In the genomic region with DNA sequence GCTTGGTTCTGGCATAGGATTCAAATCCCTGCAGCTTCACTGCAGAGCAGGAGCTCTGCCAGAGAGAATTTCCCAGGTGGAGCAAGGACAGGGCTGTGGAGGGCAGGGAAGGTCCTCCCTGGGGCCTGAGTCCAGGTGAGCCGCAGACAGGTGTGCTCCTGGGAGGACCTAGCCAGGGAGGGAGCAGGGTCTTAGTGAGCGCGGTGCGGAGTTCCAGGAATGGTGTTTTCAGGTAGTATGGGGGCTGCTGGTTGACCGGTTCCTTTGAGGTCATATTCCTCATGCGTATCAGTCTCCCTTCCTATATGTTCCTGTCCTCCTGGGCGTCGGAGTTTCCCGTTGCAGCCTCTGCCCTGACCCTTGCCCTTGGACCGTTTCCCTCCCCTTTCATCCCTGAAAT, we compare ENCODE assay signal across 17 cellular contexts.
A peak's percentile ranks its signal among the peaks of the same experiment; 100 is the strongest.
DNase-seq lines count a peak whose midpoint lies in the region; ATAC-seq lines count a peak whose summit lies in the region.
"Had no signal": no experiment of that assay in that cellular context is flagged by ENCODE, and none has a peak within 500 bp of the region (broad histone marks: within the 10 kb centered on the region; RNA-seq: fewer than 3 reads in every experiment).

No MANE protein-coding gene starts in this region.

- H3K4me1 ChIP-seq in Karpas-422 (ENCODE audit: low read length): peaks cover 47% of the 10 kb centered on the region
- H3K4me1 ChIP-seq: A549, Caco-2 had no signal

- H3K4me2 ChIP-seq in Karpas-422 (ENCODE audit: low read depth, low read length, poor library complexity, severe bottlenecking): peak overlapping the region; percentile 53
- H3K4me2 ChIP-seq: A549; BLaER1 treated with 17β-estradiol and CSF1 and Interleukin-3, amounts not matched to agents 10 nM and 100 nM had no signal

- no peaks in the 10 kb centered on the region for H3K79me2 ChIP-seq in Karpas-422 (ENCODE audit: low read length)

- H4K20me1 ChIP-seq in Karpas-422 (ENCODE audit: insufficient read depth, low read depth, low read length): no peaks in the 10 kb centered on the region
- H4K20me1 ChIP-seq: BLaER1 treated with 17β-estradiol and CSF1 and Interleukin-3, amounts not matched to agents 10 nM and 100 nM had no signal

- H3K27ac ChIP-seq in Karpas-422 (ENCODE audit: low read length): peak overlapping the region; percentile 85
- H3K27ac ChIP-seq: 22Rv1; A549; BLaER1 treated with 17β-estradiol and CSF1 and Interleukin-3, amounts not matched to agents 10 nM and 100 nM; C4-2B had no signal

- no peaks in the 10 kb centered on the region for H3K36me3 ChIP-seq in Karpas-422 (ENCODE audit: insufficient read depth, low read length)
- H3K36me3 ChIP-seq: BLaER1 treated with 17β-estradiol and CSF1 and Interleukin-3, amounts not matched to agents 10 nM and 100 nM had no signal

- H3K9me2 ChIP-seq in Karpas-422 (replicated peaks; ENCODE audit: insufficient read depth, low read length): no peaks in the 10 kb centered on the region

- ATAC-seq in HG03460 (IDR thresholded peaks at IDR 0.05; ENCODE audit: unreplicated experiment): no peak
- ATAC-seq: A549; CD8-positive, alpha-beta T cell had no signal

- H3K4me3 ChIP-seq in Karpas-422 (ENCODE audit: low read length): peak overlapping the region; percentile 37; the same call in 1 of the 2 replicates
- H3K4me3 ChIP-seq: A549; BLaER1 treated with 17β-estradiol and CSF1 and Interleukin-3, amounts not matched to agents 10 nM and 100 nM had no signal

- DNase-seq in Karpas-422: no peak
- DNase-seq in ecto neural progenitor cell (ENCODE audit: low spot score): peak; percentile 19
- DNase-seq in posterior vena cava (ENCODE audit: low spot score): peak; percentile 30
- no peak for DNase-seq in HT-29 (ENCODE audit: low spot score)
- DNase-seq in HCEC 1CT: no peak
- DNase-seq: AML-193; Caco-2; Calu3; CD4-positive, alpha-beta T cell; DMS79 treated with DMSO at 0.1 percent for 48 hours; GF-D8 had no signal

- H3K9me3 ChIP-seq in Karpas-422 (ENCODE audit: low read length): no peaks in the 10 kb centered on the region; the same call in 1 of the 2 replicates
- H3K9me3 ChIP-seq: A549, Caco-2 had no signal

- intact Hi-C loops in posterior vena cava (cut with DNase I): no loop called here

- no peaks in the 10 kb centered on the region for H3K27me3 ChIP-seq in Karpas-422 (ENCODE audit: low read length)
- H3K27me3 ChIP-seq: BLaER1 treated with 17β-estradiol and CSF1 and Interleukin-3, amounts not matched to agents 10 nM and 100 nM had no signal

- H2AFZ ChIP-seq in Karpas-422 (ENCODE audit: low read length): no peak overlapping the region

- H3K9ac ChIP-seq in Karpas-422 (ENCODE audit: low read length): peak overlapping the region; percentile 44
- H3K9ac ChIP-seq: BLaER1 treated with 17β-estradiol and CSF1 and Interleukin-3, amounts not matched to agents 10 nM and 100 nM had no signal

Comparison
In these comparisons a context has a peak if more than half of its experiments do, and no peak if none do; other contexts are left out.
1. DNase-seq: peak in ecto neural progenitor cell (single experiment) and posterior vena cava (single experiment); none in Karpas-422 (single experiment), HT-29 (single experiment) and HCEC 1CT (single experiment).